ENCODE assay signal across 18 cellular contexts in the genomic region with DNA sequence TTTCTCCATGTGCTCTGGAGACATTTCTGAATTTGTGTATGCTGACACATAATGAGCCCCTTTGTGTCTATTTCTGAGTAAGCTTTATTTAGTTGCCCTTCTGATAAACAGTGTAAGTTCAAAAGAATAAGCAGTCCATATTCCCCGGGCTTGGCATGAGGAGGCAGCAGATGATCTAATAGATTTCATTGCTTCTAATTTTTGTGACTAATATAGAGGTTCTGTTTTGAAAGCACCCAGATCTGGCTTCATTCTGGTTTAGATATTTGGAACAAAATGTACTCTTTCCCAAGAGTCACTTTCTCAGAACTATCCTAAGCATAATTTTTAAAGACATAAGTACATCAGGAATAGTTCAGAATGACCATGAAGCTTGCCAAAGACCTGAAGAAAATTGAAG.
DNase-seq lines count a peak whose midpoint lies in the region; ATAC-seq and TF ChIP-seq lines count a peak whose summit lies in the region.
"Had no signal": no experiment of that assay in that cellular context is flagged by ENCODE, and none has a peak within 500 bp of the region (broad histone marks: within the 10 kb centered on the region; RNA-seq: fewer than 3 reads in every experiment).

No MANE protein-coding gene starts in this region.

- no peak for DNase-seq in activated naive CD8-positive, alpha-beta T cell treated with anti-CD3 and anti-CD28 coated beads for 36 hours
- DNase-seq in esophagus squamous epithelium (lab: John Stamatoyannopoulos, UW) (no peak), uterus (peak in 1 of 2 donors; percentile 60), posterior cingulate gyrus (no peak), SK-N-SH (no peak)
- DNase-seq: activated T-cell treated with anti-CD3 and anti-CD28 coated beads, Interleukin-2, amount 50 U/mL, for 4 hours; NCI-H1436 treated with DMSO at 0.1 percent for 48 hours; NCI-H69; SIG-M5; stimulated activated CD4-positive, alpha-beta T cell treated with anti-CD3 and anti-CD28 coated beads, Interleukin-4, amount 100 ng/mL, for 4 hours had no signal

- H3K4me2 ChIP-seq in SK-N-SH = no peak overlapping the region

- H3K27ac ChIP-seq in esophagus squamous epithelium (peak overlapping the region in 3 of 4 donors; percentile 36 to 73 (median 73)), uterus (peak overlapping the region; percentile 67 to 73), SK-N-SH (ENCODE audit: low read depth in 2 of 2, low read length in 1 of 2) (no peak overlapping the region)
- H3K27ac ChIP-seq: cardiac muscle cell, VCaP had no signal

- H2AFZ ChIP-seq in neuron (ENCODE audit: low read depth, low read length) (peak overlapping the region; percentile 26), SK-N-SH (ENCODE audit: low read depth) (no peak overlapping the region)

- POLR2A ChIA-PET in SK-N-SH (lab: Yijun Ruan, JAX) = no interaction called here

- CTCF ChIA-PET in SK-N-SH (lab: Yijun Ruan, JAX) = interaction anchor here (1.1 kb wide), 1 partner anchor 22 kb away, joined by 3 read pairs; no protein-coding TSS in a partner anchor

- H3K36me3 Mint-ChIP-seq in activated naive CD8-positive, alpha-beta T cell = peaks cover 7% of the 10 kb centered on the region
- peaks cover 3% of the 10 kb centered on the region for H3K36me3 Mint-ChIP-seq in activated naive CD8-positive, alpha-beta T cell treated with anti-CD3 and anti-CD28 coated beads for 36 hours

- TF ChIP-seq RAD21 in SK-N-SH (IDR thresholded peaks at IDR 0.05; ENCODE audit: low read length) = no peak

- no peaks in the 10 kb centered on the region for H4K20me1 ChIP-seq in SK-N-SH (ENCODE audit: insufficient read depth)

- H3K27me3 Mint-ChIP-seq in activated naive CD8-positive, alpha-beta T cell = no peaks in the 10 kb centered on the region
- no peaks in the 10 kb centered on the region for H3K27me3 Mint-ChIP-seq in activated naive CD8-positive, alpha-beta T cell treated with anti-CD3 and anti-CD28 coated beads for 36 hours

- no peak for TF ChIP-seq POLR2A in esophagus squamous epithelium (IDR thresholded peaks at IDR 0.05)
- no peak for TF ChIP-seq POLR2A in uterus (IDR thresholded peaks at IDR 0.05)

- no peaks in the 10 kb centered on the region for H3F3A ChIP-seq in SK-N-SH (replicated peaks; ENCODE audit: insufficient read depth)

- intact Hi-C loops in esophagus squamous epithelium (cut with DNase I) (no loop called here), uterus (cut with DNase I; ENCODE audit: low total_unique reads) (no loop called here), posterior cingulate gyrus (cut with DNase I) (no loop called here)

- H3K4me3 ChIP-seq in esophagus squamous epithelium = no peak overlapping the region
- H3K4me3 ChIP-seq in neuron (ENCODE audit: low read length) = no peak overlapping the region
- no peak overlapping the region for H3K4me3 ChIP-seq in uterus
- no peak overlapping the region for H3K4me3 ChIP-seq in SK-N-SH (ENCODE audit: low read depth in 2 of 2, low read length in 1 of 2)
- H3K4me3 ChIP-seq: cardiac muscle cell, prostate gland had no signal

- H3K9ac ChIP-seq in SK-N-SH = no peak overlapping the region

- peak overlapping the region; percentile 16 for H3K27ac Mint-ChIP-seq in activated naive CD8-positive, alpha-beta T cell
- H3K27ac Mint-ChIP-seq in activated naive CD8-positive, alpha-beta T cell treated with anti-CD3 and anti-CD28 coated beads for 36 hours = no peak overlapping the region

- H3K36me3 ChIP-seq in esophagus squamous epithelium = no peaks in the 10 kb centered on the region
- H3K36me3 ChIP-seq in neuron (ENCODE audit: insufficient read depth, low read length) = no peaks in the 10 kb centered on the region
- H3K36me3 ChIP-seq in uterus = no peaks in the 10 kb centered on the region
- H3K36me3 ChIP-seq in SK-N-SH (replicated peaks in 1 of 2; ENCODE audit: control insufficient read depth in 1 of 2, insufficient read depth in 2 of 2, low read length in 1 of 2) = no peaks in the 10 kb centered on the region
- H3K36me3 ChIP-seq: cardiac muscle cell, prostate gland had no signal

- peaks cover 0 to 4% (median 0%) of the 10 kb centered on the region in 3 donors for H3K4me1 ChIP-seq in esophagus squamous epithelium
- peaks cover 21% of the 10 kb centered on the region for H3K4me1 ChIP-seq in neuron (ENCODE audit: insufficient read depth, low read length)
- H3K4me1 ChIP-seq in uterus = no peaks in the 10 kb centered on the region
- H3K4me1 ChIP-seq in SK-N-SH (ENCODE audit: control insufficient read depth in 1 of 2, insufficient read depth in 2 of 2, low read depth in 1 of 2, low read length in 1 of 2) = no peaks in the 10 kb centered on the region
- H3K4me1 ChIP-seq: prostate gland had no signal

- H3K79me2 ChIP-seq in SK-N-SH (ENCODE audit: insufficient read depth) = no peaks in the 10 kb centered on the region

- no peak overlapping the region for H3K4me3 Mint-ChIP-seq in activated naive CD8-positive, alpha-beta T cell
- H3K4me3 Mint-ChIP-seq in activated naive CD8-positive, alpha-beta T cell treated with anti-CD3 and anti-CD28 coated beads for 36 hours = no peak overlapping the region
- H3K4me3 Mint-ChIP-seq: activated T-cell treated with anti-CD3 and anti-CD28 coated beads, Interleukin-2, amount 50 U/mL, for 4 hours had no signal

- H3K27me3 ChIP-seq in esophagus squamous epithelium (no peaks in the 10 kb centered on the region), neuron (ENCODE audit: insufficient read depth, low read length) (no peaks in the 10 kb centered on the region), uterus (no peaks in the 10 kb centered on the region), SK-N-SH (ENCODE audit: insufficient read depth) (peaks cover 9% of the 10 kb centered on the region; the same call in 1 of the 2 replicates)
- H3K27me3 ChIP-seq: cardiac muscle cell had no signal

- no peak for TF ChIP-seq CTCF in esophagus squamous epithelium (IDR thresholded peaks at IDR 0.05)
- peak in 1 of 4 experiments; percentile 7 for TF ChIP-seq CTCF in uterus (IDR thresholded peaks at IDR 0.05)
- TF ChIP-seq CTCF in SK-N-SH (IDR thresholded peaks at IDR 0.05) = no peak

- no peak for ATAC-seq in HG03097 (IDR thresholded peaks at IDR 0.05; ENCODE audit: low FRiP score, unreplicated experiment)
- ATAC-seq: HCT116, left lobe of liver had no signal

- no peak for TF ChIP-seq EP300 in SK-N-SH (IDR thresholded peaks at IDR 0.05; ENCODE audit: borderline replicate concordance in 1 of 2, low read depth in 1 of 2, low read length in 1 of 2)

- H3K9me3 ChIP-seq in esophagus squamous epithelium (no peaks in the 10 kb centered on the region), neuron (ENCODE audit: low read length) (no peaks in the 10 kb centered on the region), uterus (no peaks in the 10 kb centered on the region), SK-N-SH (no peaks in the 10 kb centered on the region; the same call in 1 of the 2 replicates)
- H3K9me3 ChIP-seq: prostate gland had no signal

- no peaks in the 10 kb centered on the region for H3K9me2 ChIP-seq in SK-N-SH

- 0 to 19% methylated on average over 1 of the region's 1 CpG for WGBS in esophagus squamous epithelium, 2 donors
- 0% methylated on average over 1 of the region's 1 CpG for WGBS in SK-N-SH (ENCODE audit: low lambda C conversion rate)

- peaks cover 35% of the 10 kb centered on the region for H3K4me1 Mint-ChIP-seq in activated naive CD8-positive, alpha-beta T cell (ENCODE audit: low read depth)
- peaks cover 24% of the 10 kb centered on the region for H3K4me1 Mint-ChIP-seq in activated naive CD8-positive, alpha-beta T cell treated with anti-CD3 and anti-CD28 coated beads for 36 hours

- H3K9me3 Mint-ChIP-seq in activated naive CD8-positive, alpha-beta T cell (ENCODE audit: low read depth) = no peaks in the 10 kb centered on the region
- peaks cover 3% of the 10 kb centered on the region for H3K9me3 Mint-ChIP-seq in activated naive CD8-positive, alpha-beta T cell treated with anti-CD3 and anti-CD28 coated beads for 36 hours
- H3K9me3 Mint-ChIP-seq: activated T-cell treated with anti-CD3 and anti-CD28 coated beads, Interleukin-2, amount 50 U/mL, for 4 hours had no signal

TF ChIP-seq in SK-N-SH, 30 proteins besides CTCF, POLR2A, EP300 and RAD21:
- TF ChIP-seq GATA2 (CRISPR knock-in tag; IDR thresholded peaks at IDR 0.05) (no peak), YY1 (IDR thresholded peaks at IDR 0.05; ENCODE audit: low read depth) (no peak), PBX3 (IDR thresholded peaks at IDR 0.05) (no peak), TCF12 (IDR thresholded peaks at IDR 0.05) (no peak)

Comparison
In these comparisons a context has a peak if more than half of its experiments do, and no peak if none do; other contexts are left out.
1. H3K27ac ChIP-seq: peak in esophagus squamous epithelium (3 of 4) and uterus (2 of 2); none in SK-N-SH (0 of 2).